ENCODE assay signal across 8 cellular contexts in genomic region chr17:82205720-82206508, GRCh38. TPM values are rescaled to one million over a fixed set of nuclear protein-coding genes. Genes with fewer than 3 reads are reported as not detected.
DNase-seq lines count a peak whose midpoint lies in the region; ATAC-seq and TF ChIP-seq lines count a peak whose summit lies in the region.

No MANE protein-coding gene starts in this region.

- 0 out of 2 replicates have a peak, but pooled peaks cover under 1% of the 10 kb centered on the region for H3K79me2 ChIP-seq in MM.1S (ENCODE audit: low read length)
- no peaks in the 10 kb centered on the region for H3K79me2 ChIP-seq in neural progenitor cell (ENCODE audit: low read depth)

- peak overlapping the region; percentile 59 for H3K4me3 Mint-ChIP-seq in neural progenitor cell

- peaks cover 8% of the 10 kb centered on the region for H3K36me3 Mint-ChIP-seq in neural progenitor cell

- H3K9me3 ChIP-seq in MM.1S (replicated peaks; ENCODE audit: insufficient read depth, low read length) (no peaks in the 10 kb centered on the region), neural progenitor cell (ENCODE audit: low read depth) (no peaks in the 10 kb centered on the region), thymus (ENCODE audit: control insufficient read depth) (no peaks in the 10 kb centered on the region)

- H3F3A ChIP-seq in MM.1S (ENCODE audit: insufficient read depth, low read length) (no peaks in the 10 kb centered on the region; the same call in 1 of the 2 replicates), neural progenitor cell (ENCODE audit: low read depth) (no peaks in the 10 kb centered on the region)

- peaks cover 15% of the 10 kb centered on the region for H3K4me1 Mint-ChIP-seq in neural progenitor cell

- H4K20me1 ChIP-seq in MM.1S (ENCODE audit: insufficient read depth, low read length) (no peaks in the 10 kb centered on the region), neural progenitor cell (ENCODE audit: low read depth) (peaks cover 10% of the 10 kb centered on the region)

- DNase-seq in AML-193 (lab: John Stamatoyannopoulos, UW) (peak; percentile 91 to 93), MM.1S (peak; percentile 88), SHP77 (lab: John Stamatoyannopoulos, UW) (peak; percentile 87 to 94), activated gamma-delta T cell (lab: John Stamatoyannopoulos, UW) (peak; percentile 40), fibroblast of the conjunctiva (ENCODE audit: low read depth) (peak; percentile 88), neural progenitor cell (ENCODE audit: low spot score) (peak; percentile 89)

- peak overlapping the region; percentile 29; the same call in 1 of the 2 replicates for H3K4me3 ChIP-seq in MM.1S (ENCODE audit: low read length)
- no peak overlapping the region for H3K4me3 ChIP-seq in neural progenitor cell
- peak overlapping the region; percentile 21 for H3K4me3 ChIP-seq in thymus (ENCODE audit: low read length)

- H3K9me3 Mint-ChIP-seq in neural progenitor cell, result no peaks in the 10 kb centered on the region

- H2AFZ ChIP-seq in MM.1S (ENCODE audit: low read length) (peak overlapping the region; percentile 77), neural progenitor cell (replicated peaks) (no peak overlapping the region)

- TF ChIP-seq CTCF in MM.1S (IDR thresholded peaks at IDR 0.05; ENCODE audit: low read length) (peak; percentile 89), neural progenitor cell (IDR thresholded peaks at IDR 0.05) (peak; percentile 86)

- H3K4me2 ChIP-seq in MM.1S (ENCODE audit: low read depth, low read length) (peak overlapping the region; percentile 80), neural progenitor cell (no peak overlapping the region)

- H3K27me3 Mint-ChIP-seq in neural progenitor cell (ENCODE audit: insufficient read depth, low read depth), result no peaks in the 10 kb centered on the region

- H3K9ac ChIP-seq in MM.1S (ENCODE audit: low read length) (peak overlapping the region; percentile 60), neural progenitor cell (no peak overlapping the region)

- H3K27ac Mint-ChIP-seq in neural progenitor cell, result peak overlapping the region; percentile 21

- H3K4me1 ChIP-seq in MM.1S (ENCODE audit: low read length) (peaks cover 12% of the 10 kb centered on the region), neural progenitor cell (no peaks in the 10 kb centered on the region), thymus (ENCODE audit: control insufficient read depth, insufficient read depth, low read length) (peaks cover 13% of the 10 kb centered on the region)

- peak; percentile 66 for ATAC-seq in GM19455 (IDR thresholded peaks at IDR 0.05; ENCODE audit: unreplicated experiment)

- H3K27ac ChIP-seq in MM.1S (ENCODE audit: low read length) (peak overlapping the region; percentile 72), neural progenitor cell (no peak overlapping the region), thymus (ENCODE audit: low read depth) (peak overlapping the region; percentile 94)

- H3K27me3 ChIP-seq in MM.1S (replicated peaks; ENCODE audit: insufficient read depth, low read length) (no peaks in the 10 kb centered on the region), neural progenitor cell (no peaks in the 10 kb centered on the region), thymus (ENCODE audit: control insufficient read depth, insufficient read depth) (no peaks in the 10 kb centered on the region)

- no peaks in the 10 kb centered on the region for H3K9me2 ChIP-seq in MM.1S (replicated peaks; ENCODE audit: insufficient read depth, low read length)

- no peaks in the 10 kb centered on the region for H3K36me3 ChIP-seq in MM.1S (replicated peaks; ENCODE audit: insufficient read depth, low read length)
- H3K36me3 ChIP-seq in neural progenitor cell, result no peaks in the 10 kb centered on the region
- H3K36me3 ChIP-seq in thymus (ENCODE audit: control insufficient read depth, insufficient read depth), result peaks cover 3% of the 10 kb centered on the region

- WGBS in thymus, result 23% methylated on average over 21 of the region's 21 CpGs

RNA-seq across cellular contexts. Expression of gene CCDC57, which starts 6.7 kb away (rescaled TPM):
- total RNA-seq in neural progenitor cell (ENCODE audit: low replicate concordance), result 15.0 and 29.8 TPM in 2 replicates
- 122 TPM for polyA plus RNA-seq in thymus

RNA-seq across cellular contexts. Expression of gene SLC16A3, which starts 22.9 kb away (rescaled TPM):
- total RNA-seq in neural progenitor cell (ENCODE audit: low replicate concordance), result 21.0 and 82.9 TPM in 2 replicates
- 30.2 TPM for polyA plus RNA-seq in thymus

Comparison
In these comparisons a context has a peak if more than half of its experiments do, and no peak if none do; other contexts are left out.
1. DNase-seq: peak in every context shown above with its lines; median percentile 92 in AML-193; 90 in SHP77; 89 in neural progenitor cell; 88 in MM.1S; 88 in fibroblast of the conjunctiva; 40 in activated gamma-delta T cell.